ENCODE assay signal across 10 cellular contexts in genomic region chr17:82753201-82753464, GRCh38. TPM values are rescaled to one million over a fixed set of nuclear protein-coding genes. Genes with fewer than 3 reads are reported as not detected.
DNase-seq lines count a peak whose midpoint lies in the region; ATAC-seq, FAIRE-seq and TF ChIP-seq lines count a peak whose summit lies in the region.
"Had no signal": no experiment of that assay in that cellular context is flagged by ENCODE, and none has a peak within 500 bp of the region (broad histone marks: within the 10 kb centered on the region; RNA-seq: fewer than 3 reads in every experiment).

No MANE protein-coding gene starts in this region.

- peaks cover 2% of the 10 kb centered on the region for H3K36me3 ChIP-seq in astrocyte (ENCODE audit: insufficient read depth, low read length)

- no peak for DNase-seq in stimulated activated naive CD8-positive, alpha-beta T cell treated with anti-CD3 and anti-CD28 coated beads, Interleukin-15, Interleukin-2, amounts not matched to agents 100 U/mL and 50 U/mL, for 24 hours
- DNase-seq in astrocyte (ENCODE audit: low read depth) (no peak), memory B cell (ENCODE audit: low spot score in 2 of 2) (no peak), NCI-H1092 (lab: John Stamatoyannopoulos, UW) (no peak), H4 (ENCODE audit: low spot score) (no peak), glomerular visceral epithelial cell (ENCODE audit: extremely low spot score) (no peak)

- TF ChIP-seq CTCF in astrocyte (IDR thresholded peaks at IDR 0.05; ENCODE audit: insufficient read depth, low read depth, low read length): no peak

- no peaks in the 10 kb centered on the region for H3K27me3 ChIP-seq in astrocyte (ENCODE audit: insufficient read depth, low read length)

- peaks cover 6% of the 10 kb centered on the region for H3K4me1 ChIP-seq in astrocyte (ENCODE audit: insufficient read depth, low read length)

- H3K9me3 ChIP-seq in astrocyte (ENCODE audit: insufficient read depth, low read depth, low read length): no peaks in the 10 kb centered on the region

- H3K27me3 Mint-ChIP-seq in stimulated activated naive CD8-positive, alpha-beta T cell treated with anti-CD3 and anti-CD28 coated beads, Interleukin-15, Interleukin-2, amounts not matched to agents 100 ng/mL and 50 ng/mL, for 24 hours: no peaks in the 10 kb centered on the region
- no peaks in the 10 kb centered on the region for H3K27me3 Mint-ChIP-seq in astrocyte (ENCODE audit: low read depth, unreplicated experiment)
- H3K27me3 Mint-ChIP-seq in memory B cell: no peaks in the 10 kb centered on the region

- H3K4me3 ChIP-seq in astrocyte (ENCODE audit: insufficient read depth, low read depth, low read length): peak overlapping the region; percentile 80

- peak overlapping the region; percentile 80 for H3K9ac ChIP-seq in astrocyte (ENCODE audit: low read length)

- FAIRE-seq in astrocyte (lab: Jason Lieb, UNC): no peak
- FAIRE-seq: endometrium had no signal

- peaks cover 31% of the 10 kb centered on the region for H4K20me1 ChIP-seq in astrocyte (ENCODE audit: insufficient read depth, low read length)

- H3K79me2 ChIP-seq in astrocyte (ENCODE audit: insufficient read depth, low read length): peaks cover 43% of the 10 kb centered on the region

- no peak for ATAC-seq in stimulated activated naive CD8-positive, alpha-beta T cell treated with anti-CD3 and anti-CD28 coated beads, Interleukin-15, Interleukin-2, amounts not matched to agents 100 U/mL and 50 U/mL, for 24 hours
- ATAC-seq in memory B cell (ENCODE audit: low read depth) (no peak), HG03139 (IDR thresholded peaks at IDR 0.05; ENCODE audit: unreplicated experiment) (no peak)

- H3K4me3 Mint-ChIP-seq in stimulated activated naive CD8-positive, alpha-beta T cell treated with anti-CD3 and anti-CD28 coated beads, Interleukin-15, Interleukin-2, amounts not matched to agents 100 ng/mL and 50 ng/mL, for 24 hours: peak overlapping the region; percentile 87
- H3K4me3 Mint-ChIP-seq in astrocyte (ENCODE audit: unreplicated experiment): peak overlapping the region; percentile 88
- H3K4me3 Mint-ChIP-seq in memory B cell: peak overlapping the region; percentile 61

- H3K4me1 Mint-ChIP-seq in stimulated activated naive CD8-positive, alpha-beta T cell treated with anti-CD3 and anti-CD28 coated beads, Interleukin-15, Interleukin-2, amounts not matched to agents 100 ng/mL and 50 ng/mL, for 24 hours (ENCODE audit: low read depth): peaks cover 30% of the 10 kb centered on the region
- H3K4me1 Mint-ChIP-seq in astrocyte (ENCODE audit: low read depth, unreplicated experiment) (no peaks in the 10 kb centered on the region), memory B cell (peaks cover 15% of the 10 kb centered on the region)

- H3K27ac Mint-ChIP-seq in stimulated activated naive CD8-positive, alpha-beta T cell treated with anti-CD3 and anti-CD28 coated beads, Interleukin-15, Interleukin-2, amounts not matched to agents 100 ng/mL and 50 ng/mL, for 24 hours: peak overlapping the region; percentile 49
- H3K27ac Mint-ChIP-seq in astrocyte (ENCODE audit: unreplicated experiment) (peak overlapping the region; percentile 12), memory B cell (no peak overlapping the region)

- peaks cover 11% of the 10 kb centered on the region for H3K36me3 Mint-ChIP-seq in stimulated activated naive CD8-positive, alpha-beta T cell treated with anti-CD3 and anti-CD28 coated beads, Interleukin-15, Interleukin-2, amounts not matched to agents 100 ng/mL and 50 ng/mL, for 24 hours (ENCODE audit: low read depth)
- H3K36me3 Mint-ChIP-seq in astrocyte (ENCODE audit: low read depth, unreplicated experiment): no peaks in the 10 kb centered on the region
- H3K36me3 Mint-ChIP-seq in memory B cell: peaks cover 3% of the 10 kb centered on the region

- H3K4me2 ChIP-seq in astrocyte (ENCODE audit: low read length): peak overlapping the region; percentile 99

- no peak overlapping the region for H2AFZ ChIP-seq in astrocyte (ENCODE audit: low read depth, low read length)

- no peak overlapping the region for H3K27ac ChIP-seq in astrocyte (ENCODE audit: low read depth, low read length)

- no peaks in the 10 kb centered on the region for H3K9me3 Mint-ChIP-seq in stimulated activated naive CD8-positive, alpha-beta T cell treated with anti-CD3 and anti-CD28 coated beads, Interleukin-15, Interleukin-2, amounts not matched to agents 100 ng/mL and 50 ng/mL, for 24 hours
- no peaks in the 10 kb centered on the region for H3K9me3 Mint-ChIP-seq in astrocyte (ENCODE audit: unreplicated experiment)
- peaks cover 2% of the 10 kb centered on the region for H3K9me3 Mint-ChIP-seq in memory B cell

RNA-seq across cellular contexts. Expression of gene TBCD, which starts 1.3 kb away (rescaled TPM):
- total RNA-seq in astrocyte: 31.8 and 35.6 TPM in 2 replicates
- 17.6 and 28.5 TPM in 2 replicates for total RNA-seq in H4 (2014; rRNA removed; shearing (Covaris generic))

RNA-seq across cellular contexts. Expression of gene FN3K, which starts 17.7 kb away (rescaled TPM):
- total RNA-seq in astrocyte: 4.0 and 4.1 TPM in 2 replicates
- total RNA-seq in H4 (2014; rRNA removed; shearing (Covaris generic)): 0.16 TPM in 1 of 2 replicates, not detected in the other
- total RNA-seq: RPMI7951 had no signal

RNA-seq across cellular contexts. Expression of gene FN3KRP, which starts 36.6 kb away (rescaled TPM):
- total RNA-seq in astrocyte: 14.8 and 15.4 TPM in 2 replicates
- 22.5 and 23.1 TPM in 2 replicates for total RNA-seq in H4 (2014; rRNA removed; shearing (Covaris generic))

RNA-seq across cellular contexts. Expression of gene RAB40B, which starts 54.6 kb away (rescaled TPM):
- total RNA-seq in astrocyte: 15.8 and 17.5 TPM in 2 replicates
- total RNA-seq in H4 (2014; rRNA removed; shearing (Covaris generic)): 6.3 and 6.8 TPM in 2 replicates
